In genomic region chr21:43721225-43721605, GRCh38 we compare ENCODE assay signal across 8 cellular contexts. TPM values are rescaled to one million over a fixed set of nuclear protein-coding genes. Genes with fewer than 3 reads are reported as not detected.
DNase-seq lines count a peak whose midpoint lies in the region; ATAC-seq and TF ChIP-seq lines count a peak whose summit lies in the region.

No MANE protein-coding gene starts in this region.

- CTCF ChIA-PET in activated CD4-positive, alpha-beta T cell treated with anti-CD3 and anti-CD28 coated beads for 36 hours (lab: Charles Lee): interaction anchor here (0.6 kb wide), 1 partner anchor 15 kb away, joined by 3 read pairs; no protein-coding TSS in a partner anchor

- POLR2A ChIA-PET in activated CD4-positive, alpha-beta T cell treated with anti-CD3 and anti-CD28 coated beads for 36 hours (lab: Charles Lee): no interaction called here

- no peaks in the 10 kb centered on the region for H3K9me3 Mint-ChIP-seq in activated CD4-positive, alpha-beta T cell treated with anti-CD3 and anti-CD28 coated beads for 36 hours (ENCODE audit: low read depth)
- H3K9me3 Mint-ChIP-seq in activated T-helper 1 cell treated with anti-CD3 and anti-CD28 coated beads, Interleukin-12 subunit alpha, Interleukin-12 subunit beta, Interleukin-2, Interleukin-4 antibody, amounts not matched to agents 30 ng/mL and 10 ng/mL and 1 ng/mL, durations not matched to agents 14 hours and 24 hours and 36 hours: no peaks in the 10 kb centered on the region
- H3K9me3 Mint-ChIP-seq in stimulated activated naive CD8-positive, alpha-beta T cell treated with anti-CD3 and anti-CD28 coated beads, Interleukin-15, amount 100 ng/mL, for 72 hours: no peaks in the 10 kb centered on the region

- no peaks in the 10 kb centered on the region for H3K27me3 Mint-ChIP-seq in activated CD4-positive, alpha-beta T cell treated with anti-CD3 and anti-CD28 coated beads for 36 hours
- peaks cover 15% of the 10 kb centered on the region for H3K27me3 Mint-ChIP-seq in activated T-helper 1 cell treated with anti-CD3 and anti-CD28 coated beads, Interleukin-12 subunit alpha, Interleukin-12 subunit beta, Interleukin-2, Interleukin-4 antibody, amounts not matched to agents 30 ng/mL and 10 ng/mL and 1 ng/mL, durations not matched to agents 14 hours and 24 hours and 36 hours (ENCODE audit: insufficient read depth)
- H3K27me3 Mint-ChIP-seq in stimulated activated naive CD8-positive, alpha-beta T cell treated with anti-CD3 and anti-CD28 coated beads, Interleukin-15, amount 100 ng/mL, for 72 hours: peaks cover 22% of the 10 kb centered on the region

- H3K4me3 Mint-ChIP-seq in activated CD4-positive, alpha-beta T cell treated with anti-CD3 and anti-CD28 coated beads for 36 hours: peak overlapping the region; percentile 82
- H3K4me3 Mint-ChIP-seq in activated T-helper 1 cell treated with anti-CD3 and anti-CD28 coated beads, Interleukin-12 subunit alpha, Interleukin-12 subunit beta, Interleukin-2, Interleukin-4 antibody, amounts not matched to agents 30 ng/mL and 10 ng/mL and 1 ng/mL, durations not matched to agents 14 hours and 24 hours and 36 hours: peak overlapping the region; percentile 86
- peak overlapping the region; percentile 82 to 89 for H3K4me3 Mint-ChIP-seq in stimulated activated naive CD8-positive, alpha-beta T cell treated with anti-CD3 and anti-CD28 coated beads, Interleukin-15, amount 100 ng/mL, for 72 hours

- peaks cover 38% of the 10 kb centered on the region for H3K4me1 Mint-ChIP-seq in activated CD4-positive, alpha-beta T cell treated with anti-CD3 and anti-CD28 coated beads for 36 hours
- H3K4me1 Mint-ChIP-seq in activated T-helper 1 cell treated with anti-CD3 and anti-CD28 coated beads, Interleukin-12 subunit alpha, Interleukin-12 subunit beta, Interleukin-2, Interleukin-4 antibody, amounts not matched to agents 30 ng/mL and 10 ng/mL and 1 ng/mL, durations not matched to agents 14 hours and 24 hours and 36 hours (ENCODE audit: low read depth): peaks cover 26% of the 10 kb centered on the region
- peaks cover 77% of the 10 kb centered on the region for H3K4me1 Mint-ChIP-seq in stimulated activated naive CD8-positive, alpha-beta T cell treated with anti-CD3 and anti-CD28 coated beads, Interleukin-15, amount 100 ng/mL, for 72 hours

- DNase-seq in activated CD4-positive, alpha-beta T cell treated with anti-CD3 and anti-CD28 coated beads for 36 hours: no peak
- no peak for DNase-seq in activated CD4-positive, alpha-beta T cell treated with anti-CD3 and anti-CD28 coated beads for 48 hours
- DNase-seq in activated T-helper 1 cell treated with anti-CD3 and anti-CD28 coated beads, Interleukin-12 subunit alpha, Interleukin-12 subunit beta, Interleukin-2, Interleukin-4 antibody, amounts not matched to agents 30 ng/mL and 10 ng/mL and 1 ng/mL, durations not matched to agents 14 hours and 24 hours and 36 hours (ENCODE audit: low spot score): no peak
- DNase-seq in fibroblast of villous mesenchyme (ENCODE audit: low read depth) (no peak), mucosa of gallbladder (ENCODE audit: low spot score) (no peak), GM19238 (ENCODE audit: insufficient read length, low spot score) (no peak)
- no peak for DNase-seq in stimulated activated naive CD8-positive, alpha-beta T cell treated with anti-CD3 and anti-CD28 coated beads, Interleukin-15, amount 100 ng/mL, for 72 hours
- no peak for DNase-seq in stimulated activated CD4-positive, alpha-beta T cell treated with anti-CD3 and anti-CD28 coated beads, Interleukin-4, amount 100 ng/mL, for 1 hour

- ATAC-seq in activated CD4-positive, alpha-beta T cell treated with anti-CD3 and anti-CD28 coated beads for 36 hours: no peak
- ATAC-seq in stimulated activated naive CD8-positive, alpha-beta T cell treated with anti-CD3 and anti-CD28 coated beads, Interleukin-15, amount 100 ng/mL, for 72 hours: no peak

- peaks cover 13% of the 10 kb centered on the region for H3K36me3 Mint-ChIP-seq in activated CD4-positive, alpha-beta T cell treated with anti-CD3 and anti-CD28 coated beads for 36 hours (ENCODE audit: low read depth)
- peaks cover 6% of the 10 kb centered on the region for H3K36me3 Mint-ChIP-seq in activated T-helper 1 cell treated with anti-CD3 and anti-CD28 coated beads, Interleukin-12 subunit alpha, Interleukin-12 subunit beta, Interleukin-2, Interleukin-4 antibody, amounts not matched to agents 30 ng/mL and 10 ng/mL and 1 ng/mL, durations not matched to agents 14 hours and 24 hours and 36 hours (ENCODE audit: low read depth)

- no peak overlapping the region for H3K27ac Mint-ChIP-seq in activated CD4-positive, alpha-beta T cell treated with anti-CD3 and anti-CD28 coated beads for 36 hours
- no peak overlapping the region for H3K27ac Mint-ChIP-seq in activated T-helper 1 cell treated with anti-CD3 and anti-CD28 coated beads, Interleukin-12 subunit alpha, Interleukin-12 subunit beta, Interleukin-2, Interleukin-4 antibody, amounts not matched to agents 30 ng/mL and 10 ng/mL and 1 ng/mL, durations not matched to agents 14 hours and 24 hours and 36 hours
- H3K27ac Mint-ChIP-seq in stimulated activated naive CD8-positive, alpha-beta T cell treated with anti-CD3 and anti-CD28 coated beads, Interleukin-15, amount 100 ng/mL, for 72 hours: no peak overlapping the region

- intact Hi-C loops in activated CD4-positive, alpha-beta T cell treated with anti-CD3 and anti-CD28 coated beads for 36 hours (cut with DNase I, micrococcal nuclease): no loop called here
- intact Hi-C loops in activated T-helper 1 cell treated with anti-CD3 and anti-CD28 coated beads, Interleukin-12 subunit alpha, Interleukin-12 subunit beta, Interleukin-2, Interleukin-4 antibody, amounts not matched to agents 30 ng/mL and 10 ng/mL and 1 ng/mL, durations not matched to agents 14 hours and 24 hours and 36 hours (cut with micrococcal nuclease): no loop called here

- peak overlapping the region; percentile 95 for H3K4me3 ChIP-seq in fibroblast of villous mesenchyme (ENCODE audit: low read depth, low read length)

- TF ChIP-seq CTCF in fibroblast of villous mesenchyme (IDR thresholded peaks at IDR 0.05; ENCODE audit: insufficient read depth, low read depth, low read length): no peak

RNA-seq across cellular contexts. Expression of gene PDXK, which starts 2.3 kb away (rescaled TPM):
- 100 to 1,000 TPM in 1 of 2 experiments, 10 to 100 TPM in 1; 96.9 to 117 TPM for total RNA-seq in activated CD4-positive, alpha-beta T cell treated with anti-CD3 and anti-CD28 coated beads for 36 hours
- 123 and 135 TPM in 2 replicates for total RNA-seq in activated T-helper 1 cell treated with anti-CD3 and anti-CD28 coated beads, Interleukin-12 subunit alpha, Interleukin-12 subunit beta, Interleukin-2, Interleukin-4 antibody, amounts not matched to agents 30 ng/mL and 10 ng/mL and 1 ng/mL, durations not matched to agents 14 hours and 24 hours and 36 hours
- total RNA-seq in fibroblast of villous mesenchyme (88.1 and 88.3 TPM in 2 replicates), mucosa of gallbladder (188 TPM)

RNA-seq across cellular contexts. Expression of gene CSTB, which starts 54.9 kb away (rescaled TPM):
- 10 to 100 TPM; 29.9 to 30.9 TPM for total RNA-seq in activated CD4-positive, alpha-beta T cell treated with anti-CD3 and anti-CD28 coated beads for 36 hours
- 51.9 and 52.4 TPM in 2 replicates for total RNA-seq in activated T-helper 1 cell treated with anti-CD3 and anti-CD28 coated beads, Interleukin-12 subunit alpha, Interleukin-12 subunit beta, Interleukin-2, Interleukin-4 antibody, amounts not matched to agents 30 ng/mL and 10 ng/mL and 1 ng/mL, durations not matched to agents 14 hours and 24 hours and 36 hours
- total RNA-seq in fibroblast of villous mesenchyme (12.6 and 16.0 TPM in 2 replicates), mucosa of gallbladder (68.2 TPM)
